8 cellular contexts compared by ENCODE assay signal in genomic region chr16:2883027-2883846, GRCh38. TPM values are rescaled to one million over a fixed set of nuclear protein-coding genes. Genes with fewer than 3 reads are reported as not detected.
A peak's percentile ranks its signal among the peaks of the same experiment; 100 is the strongest.
DNase-seq lines count a peak whose midpoint lies in the region; ATAC-seq and TF ChIP-seq lines count a peak whose summit lies in the region.

Gene FLYWCH2 (plus strand): TSS chr16:2883215. CDS start chr16:2896450, 13,235 bp downstream.

- peaks cover 3% of the 10 kb centered on the region for H3K36me3 Mint-ChIP-seq in activated T-cell treated with anti-CD3 and anti-CD28 coated beads, Interleukin-2, amount 50 U/mL, for 24 hours (ENCODE audit: low read depth)

- H3K4me1 Mint-ChIP-seq in activated T-cell treated with anti-CD3 and anti-CD28 coated beads, Interleukin-2, amount 50 U/mL, for 24 hours (ENCODE audit: low read depth): peaks cover 23% of the 10 kb centered on the region

- H3K9me3 Mint-ChIP-seq in activated T-cell treated with anti-CD3 and anti-CD28 coated beads, Interleukin-2, amount 50 U/mL, for 24 hours: no peaks in the 10 kb centered on the region

- H3K27ac Mint-ChIP-seq in activated T-cell treated with anti-CD3 and anti-CD28 coated beads, Interleukin-2, amount 50 U/mL, for 24 hours: peak within 1 kb of the TSS; percentile 97

- H3K9ac ChIP-seq in mucosa of stomach (ENCODE audit: low read length): peak within 1 kb of the TSS; percentile 82

- no peaks in the 10 kb centered on the region for H3K36me3 ChIP-seq in mucosa of stomach (ENCODE audit: control insufficient read depth, insufficient read depth, low read length)

- in situ Hi-C loops in KBM-7 (cut with MboI; ENCODE audit: low pct_unique_long_range_greater_than_20kb, low sequenced_read_pairs): no loop called here

- peak within 1 kb of the TSS; percentile 50 for H3K4me3 ChIP-seq in mucosa of stomach (ENCODE audit: low read length)

- peak; percentile 77 for ATAC-seq in GM21717 (IDR thresholded peaks at IDR 0.05; ENCODE audit: unreplicated experiment)

- H3K4me3 Mint-ChIP-seq in activated T-cell treated with anti-CD3 and anti-CD28 coated beads, Interleukin-2, amount 50 U/mL, for 24 hours: peak within 1 kb of the TSS; percentile 84

- H3K9me3 ChIP-seq in mucosa of stomach (ENCODE audit: control insufficient read depth, low read length): no peaks in the 10 kb centered on the region

- H3K27me3 ChIP-seq in mucosa of stomach (ENCODE audit: control insufficient read depth, insufficient read depth, low read length): no peaks in the 10 kb centered on the region

- TF ChIP-seq POLR2A in erythroblast (IDR thresholded peaks at IDR 0.05; ENCODE audit: low read length): peak; percentile 49

- DNase-seq in DMS153 treated with DMSO at 0.1 percent for 48 hours (lab: John Stamatoyannopoulos, UW; ENCODE audit: unreplicated experiment) (peak; percentile 92), KBM-7 (peak; percentile 99), erythroblast (lab: John Stamatoyannopoulos, UW) (peak; percentile 97 to 98)
- DNase-seq in activated T-cell treated with anti-CD3 and anti-CD28 coated beads, Interleukin-2, amount 50 U/mL, for 24 hours: peak; percentile 100
- peak; percentile 100 for DNase-seq in stimulated activated CD8-positive, alpha-beta memory T cell treated with anti-CD3 and anti-CD28 coated beads, Interleukin-7, amount 100 ng/mL, for 1 hour (ENCODE audit: low read depth in 2 of 2)

- peaks cover 7% of the 10 kb centered on the region for H3K4me1 ChIP-seq in mucosa of stomach (ENCODE audit: control insufficient read depth, insufficient read depth, low read length)

- no peaks in the 10 kb centered on the region for H3K27me3 Mint-ChIP-seq in activated T-cell treated with anti-CD3 and anti-CD28 coated beads, Interleukin-2, amount 50 U/mL, for 24 hours

TF ChIP-seq in PFSK-1, 5 proteins besides CTCF, POLR2A, EP300 and RAD21:
- peak; percentile 34 for TF ChIP-seq FOXP2 (optimal IDR thresholded peaks at IDR 0.05; ENCODE audit: borderline replicate concordance, extremely low read depth, extremely low read length, insufficient read depth)
- peak; percentile 81 for TF ChIP-seq POLR2AphosphoS5 (IDR thresholded peaks at IDR 0.05; ENCODE audit: low read depth, low read length)
- no peak for TF ChIP-seq SIN3A (IDR thresholded peaks at IDR 0.05; ENCODE audit: borderline replicate concordance, insufficient read depth, low read length)
- peak; percentile 68; the same call in 1 of the 2 replicates for TF ChIP-seq TAF1 (IDR thresholded peaks at IDR 0.05; ENCODE audit: borderline replicate concordance, insufficient read depth, low read length)
TF ChIP-seq in PFSK-1: peak in this region for 3.

RNA-seq across cellular contexts. Expression of gene FLYWCH2, which starts in this region (rescaled TPM):
- polyA plus RNA-seq in PFSK-1 (2012; ENCODE audit: insufficient read length, low read depth): 83.7 TPM

Comparison
In these comparisons a context has a peak if more than half of its experiments do, and no peak if none do; other contexts are left out.
1. Peak in every context shown above with its lines: DNase-seq, ATAC-seq and H3K4me3 ChIP-seq.